Comparison of ENCODE assay signal across 10 cellular contexts in genomic region chr3:14428087-14429067, GRCh38. TPM values are rescaled to one million over a fixed set of nuclear protein-coding genes. Genes with fewer than 3 reads are reported as not detected.
DNase-seq lines count a peak whose midpoint lies in the region; ATAC-seq and TF ChIP-seq lines count a peak whose summit lies in the region.
"Had no signal": no experiment of that assay in that cellular context is flagged by ENCODE, and none has a peak within 500 bp of the region (broad histone marks: within the 10 kb centered on the region; RNA-seq: fewer than 3 reads in every experiment).

No MANE protein-coding gene starts in this region.

- no peak overlapping the region for H2BK12ac ChIP-seq in H9 (ENCODE audit: insufficient read length, low read depth, low read length)
- H2BK12ac ChIP-seq in mesenchymal stem cell (ENCODE audit: low read length in 2 of 2): no peak overlapping the region

- no peaks in the 10 kb centered on the region; the same call in 1 of the 2 replicates for H3K27me3 Mint-ChIP-seq in H9 (ENCODE audit: low read depth)
- H3K27me3 Mint-ChIP-seq in activated T-cell treated with anti-CD3 and anti-CD28 coated beads, Interleukin-2, amount 50 U/mL, for 72 hours (ENCODE audit: low read depth): no peaks in the 10 kb centered on the region

- no peak for ATAC-seq in activated T-cell treated with anti-CD3 and anti-CD28 coated beads, Interleukin-2, amount 50 U/mL, for 72 hours (replicated peaks in 1 of 2)
- ATAC-seq in gastroesophageal sphincter: no peak
- ATAC-seq in HG03095 (IDR thresholded peaks at IDR 0.05; ENCODE audit: unreplicated experiment): no peak
- ATAC-seq: activated CD4-positive, CD25-positive, alpha-beta regulatory T cell treated with anti-CD3 and anti-CD28 coated beads, Interleukin-2, amount 50 U/mL, for 24 hours had no signal

- H3K56ac ChIP-seq in H9 (ENCODE audit: insufficient read length, low read depth, low read length): no peak overlapping the region

- no peak for TF ChIP-seq CTCF in H9 (conservative IDR thresholded peaks at IDR 0.05)
- no peak for TF ChIP-seq CTCF in gastroesophageal sphincter (IDR thresholded peaks at IDR 0.05)
- no peak for TF ChIP-seq CTCF in tibial nerve (IDR thresholded peaks at IDR 0.05)

- no peak overlapping the region for H3K4me3 ChIP-seq in BLaER1 treated with 17β-estradiol and CSF1 and Interleukin-3, amounts not matched to agents 10 nM and 100 nM
- H3K4me3 ChIP-seq in mesenchymal stem cell (ENCODE audit: insufficient read depth in 1 of 2, low read depth in 1 of 2, low read length in 2 of 2) (no peak overlapping the region), gastroesophageal sphincter (no peak overlapping the region), tibial nerve (no peak overlapping the region)

- peaks cover 3% of the 10 kb centered on the region for H3K23me2 ChIP-seq in H9 (ENCODE audit: insufficient read length, low read depth, low read length, poor library complexity, severe bottlenecking)

- H2BK20ac ChIP-seq in H9 (ENCODE audit: low read depth, low read length, poor library complexity, severe bottlenecking): no peak overlapping the region

- H4K20me1 ChIP-seq in BLaER1 treated with 17β-estradiol and CSF1 and Interleukin-3, amounts not matched to agents 10 nM and 100 nM: peaks cover 0 to 96% (median 93%) of the 10 kb centered on the region in 11 experiments; a peak in 19 of 22 replicates
- no peaks in the 10 kb centered on the region for H4K20me1 ChIP-seq in H9 (ENCODE audit: control insufficient read depth, insufficient read depth, insufficient read length)

- H3K27ac ChIP-seq in BLaER1 treated with 17β-estradiol and CSF1 and Interleukin-3, amounts not matched to agents 10 nM and 100 nM: peak overlapping the region in 4 of 11 experiments; percentile 19 to 51 (median 36); a peak in 5 of 22 replicates
- no peak overlapping the region for H3K27ac ChIP-seq in H9 (ENCODE audit: insufficient read length, low read depth, low read length)
- H3K27ac ChIP-seq in mesenchymal stem cell (ENCODE audit: low read length, poor library complexity, severe bottlenecking): no peak overlapping the region
- H3K27ac ChIP-seq in gastroesophageal sphincter: peak overlapping the region in 1 of 4 donors; percentile 24
- H3K27ac ChIP-seq in tibial nerve: peak overlapping the region in 1 of 4 donors; percentile 4

- H2AFZ ChIP-seq in H9 (ENCODE audit: low read length): no peak overlapping the region
- no peak overlapping the region for H2AFZ ChIP-seq in mesenchymal stem cell (ENCODE audit: low read depth, low read length)

- no peak overlapping the region for H3K4me3 Mint-ChIP-seq in H9
- H3K4me3 Mint-ChIP-seq in activated T-cell treated with anti-CD3 and anti-CD28 coated beads, Interleukin-2, amount 50 U/mL, for 72 hours: peak overlapping the region; percentile 11 to 20

- H2BK120ac ChIP-seq in H9 (ENCODE audit: low read depth, low read length, poor library complexity, severe bottlenecking) (no peak overlapping the region), mesenchymal stem cell (ENCODE audit: low read depth, low read length) (no peak overlapping the region)

- no peak overlapping the region for H4K5ac ChIP-seq in H9 (ENCODE audit: insufficient read length, low read depth, low read length)

- H2AK5ac ChIP-seq in H9 (ENCODE audit: insufficient read length, low read length) (no peak overlapping the region), mesenchymal stem cell (ENCODE audit: low read length, severe bottlenecking) (no peak overlapping the region)

- no peaks in the 10 kb centered on the region for H3K27me3 ChIP-seq in BLaER1 treated with 17β-estradiol and CSF1 and Interleukin-3, amounts not matched to agents 10 nM and 100 nM
- no peaks in the 10 kb centered on the region for H3K27me3 ChIP-seq in H9 (ENCODE audit: insufficient read depth, low read length)
- H3K27me3 ChIP-seq in mesenchymal stem cell (ENCODE audit: control insufficient read depth in 1 of 2, insufficient read depth in 1 of 2, low read length in 2 of 2): no peaks in the 10 kb centered on the region
- no peaks in the 10 kb centered on the region for H3K27me3 ChIP-seq in gastroesophageal sphincter
- H3K27me3 ChIP-seq in tibial nerve: no peaks in the 10 kb centered on the region

- no peak overlapping the region for H3K23ac ChIP-seq in H9 (ENCODE audit: insufficient read length, low read depth, low read length)
- no peak overlapping the region for H3K23ac ChIP-seq in mesenchymal stem cell (ENCODE audit: low read length in 2 of 2)

- TF ChIP-seq POLR2A in gastroesophageal sphincter (IDR thresholded peaks at IDR 0.05) (no peak), tibial nerve (IDR thresholded peaks at IDR 0.05) (no peak)

- peaks cover 0 to 21% (median 2%) of the 10 kb centered on the region in 11 experiments; a peak in 10 of 22 replicates for H3K36me3 ChIP-seq in BLaER1 treated with 17β-estradiol and CSF1 and Interleukin-3, amounts not matched to agents 10 nM and 100 nM
- H3K36me3 ChIP-seq in mesenchymal stem cell (ENCODE audit: control insufficient read depth in 1 of 2, insufficient read depth in 2 of 2, low read depth in 1 of 2, low read length in 2 of 2): peaks cover 5 to 79% of the 10 kb centered on the region in 2 experiments
- H3K36me3 ChIP-seq in gastroesophageal sphincter: no peaks in the 10 kb centered on the region
- no peaks in the 10 kb centered on the region for H3K36me3 ChIP-seq in tibial nerve

- whole genome bisulfite sequencing in H9 (ENCODE audit: extremely low coverage, insufficient read length, low lambda C conversion rate): no CpG with 5 or more reads among the region's 8 CpGs
- 96% methylated on average over 8 of the region's 8 CpGs for WGBS in mesenchymal stem cell
- WGBS in gastroesophageal sphincter (ENCODE audit: low coverage in 1 of 2), 2 donors: 60% methylated on average over 1 of the region's 8 CpGs; no CpG with 5 or more reads in 1 of the 2 donors
- WGBS in tibial nerve, 2 donors: 80 to 88% methylated on average over 4 to 8 of the region's 8 CpGs

- H3K9me3 Mint-ChIP-seq in H9: no peaks in the 10 kb centered on the region
- H3K9me3 Mint-ChIP-seq in activated T-cell treated with anti-CD3 and anti-CD28 coated beads, Interleukin-2, amount 50 U/mL, for 72 hours: no peaks in the 10 kb centered on the region

- H2BK5ac ChIP-seq in H9 (ENCODE audit: insufficient read length, low read length): no peak overlapping the region
- no peak overlapping the region for H2BK5ac ChIP-seq in mesenchymal stem cell (ENCODE audit: low read depth, low read length, poor library complexity, severe bottlenecking)

- H3K27ac Mint-ChIP-seq in H9: peak overlapping the region in 2 of 3 experiments; percentile 61 to 64; a peak in 3 of 7 replicates
- H3K27ac Mint-ChIP-seq in activated T-cell treated with anti-CD3 and anti-CD28 coated beads, Interleukin-2, amount 50 U/mL, for 72 hours: peak overlapping the region; percentile 82

- H3K9me3 ChIP-seq in BLaER1 treated with 17β-estradiol and CSF1 and Interleukin-3, amounts not matched to agents 10 nM and 100 nM (replicated peaks in 1 of 11): no peaks in the 10 kb centered on the region
- H3K9me3 ChIP-seq in H9 (ENCODE audit: control insufficient read depth, low read depth, low read length): no peaks in the 10 kb centered on the region
- H3K9me3 ChIP-seq in mesenchymal stem cell (ENCODE audit: control insufficient read depth, low read length): no peaks in the 10 kb centered on the region
- no peaks in the 10 kb centered on the region for H3K9me3 ChIP-seq in gastroesophageal sphincter
- H3K9me3 ChIP-seq in tibial nerve: no peaks in the 10 kb centered on the region

- H3K79me2 ChIP-seq in H9 (ENCODE audit: insufficient read depth, low read length): peaks cover 5% of the 10 kb centered on the region; the same call in 1 of the 2 replicates

- H4K8ac ChIP-seq in H9 (replicated peaks; ENCODE audit: insufficient read length, low read depth, low read length): no peak overlapping the region
- H4K8ac ChIP-seq in mesenchymal stem cell (ENCODE audit: low read length): peak overlapping the region; percentile 31

- DNase-seq in H9: no peak
- peak; percentile 30 to 44 for DNase-seq in activated T-cell treated with anti-CD3 and anti-CD28 coated beads, Interleukin-2, amount 50 U/mL, for 72 hours
- no peak for DNase-seq in mesenchymal stem cell
- DNase-seq in tibial nerve (ENCODE audit: low spot score in 2 of 2): no peak
- DNase-seq in dermis blood vessel endothelial cell: no peak
- DNase-seq: NCI-H2227 treated with DMSO at 0.1 percent for 48 hours had no signal

- no peak overlapping the region for H3T11ph ChIP-seq in H9 (ENCODE audit: low read length)

- H3K36me3 Mint-ChIP-seq in H9 (ENCODE audit: insufficient read depth in 1 of 3, low read depth in 3 of 3): peaks cover 2 to 4% (median 3%) of the 10 kb centered on the region in 3 experiments; a peak in 3 of 7 replicates
- H3K36me3 Mint-ChIP-seq in activated T-cell treated with anti-CD3 and anti-CD28 coated beads, Interleukin-2, amount 50 U/mL, for 72 hours (ENCODE audit: insufficient read depth in 2 of 2): no peaks in the 10 kb centered on the region

- peaks cover 47 to 48% of the 10 kb centered on the region in 2 experiments for H3K4me1 Mint-ChIP-seq in H9
- peaks cover 97% of the 10 kb centered on the region for H3K4me1 Mint-ChIP-seq in activated T-cell treated with anti-CD3 and anti-CD28 coated beads, Interleukin-2, amount 50 U/mL, for 72 hours (ENCODE audit: low read depth)

- no peak overlapping the region for H2BK15ac ChIP-seq in H9 (ENCODE audit: low read depth, low read length)
- peak overlapping the region; percentile 6 for H2BK15ac ChIP-seq in mesenchymal stem cell (ENCODE audit: low read depth, poor library complexity, severe bottlenecking)

- H3K4ac ChIP-seq in H9 (ENCODE audit: low read depth, low read length): no peak overlapping the region
- H3K4ac ChIP-seq in mesenchymal stem cell (ENCODE audit: low read depth in 1 of 2, low read length in 2 of 2): peak overlapping the region in 1 of 2 experiments; percentile 13

- H3K79me1 ChIP-seq in H9 (ENCODE audit: insufficient read depth, low read depth, low read length, poor library complexity, severe bottlenecking) (peaks cover 14% of the 10 kb centered on the region), mesenchymal stem cell (replicated peaks; ENCODE audit: low read length, poor library complexity, severe bottlenecking) (peaks cover 36% of the 10 kb centered on the region)

- H4K91ac ChIP-seq in H9 (ENCODE audit: insufficient read length, low read depth, low read length): no peak overlapping the region
- peak overlapping the region; percentile 34 for H4K91ac ChIP-seq in mesenchymal stem cell (ENCODE audit: low read length)

- H3K9ac ChIP-seq in BLaER1 treated with 17β-estradiol and CSF1 and Interleukin-3, amounts not matched to agents 10 nM and 100 nM: peak overlapping the region in 3 of 11 experiments; percentile 7 to 36 (median 29); a peak in 3 of 22 replicates
- H3K9ac ChIP-seq in H9 (ENCODE audit: extremely low read depth, insufficient read length, low read length): no peak overlapping the region
- no peak overlapping the region for H3K9ac ChIP-seq in mesenchymal stem cell (ENCODE audit: low read length)

- peaks cover 89 to 98% (median 95%) of the 10 kb centered on the region in 10 experiments for H3K4me1 ChIP-seq in BLaER1 treated with 17β-estradiol and CSF1 and Interleukin-3, amounts not matched to agents 10 nM and 100 nM
- H3K4me1 ChIP-seq in H9 (ENCODE audit: insufficient read depth, low read length) (peaks cover 6% of the 10 kb centered on the region; the same call in 1 of the 2 replicates), mesenchymal stem cell (ENCODE audit: control insufficient read depth, insufficient read depth, low read depth, low read length) (peaks cover 57% of the 10 kb centered on the region), gastroesophageal sphincter (peaks cover 0 to 84% (median 16%) of the 10 kb centered on the region in 3 donors), tibial nerve (peaks cover 0 to 58% (median 32%) of the 10 kb centered on the region in 4 donors)

- H3K4me2 ChIP-seq in BLaER1 treated with 17β-estradiol and CSF1 and Interleukin-3, amounts not matched to agents 10 nM and 100 nM: peak overlapping the region in 8 of 11 experiments; percentile 3 to 99 (median 57); a peak in 13 of 22 replicates
- H3K4me2 ChIP-seq in H9 (ENCODE audit: insufficient read depth, insufficient read length, low read length): no peak overlapping the region
- no peak overlapping the region for H3K4me2 ChIP-seq in mesenchymal stem cell (ENCODE audit: low read length, poor library complexity, severe bottlenecking)

- no peak for TF ChIP-seq EP300 in gastroesophageal sphincter (IDR thresholded peaks at IDR 0.05)
- TF ChIP-seq EP300 in tibial nerve (IDR thresholded peaks at IDR 0.05): no peak

- H3K14ac ChIP-seq in H9 (ENCODE audit: insufficient read depth, low read length) (no peak overlapping the region; the same call in 1 of the 2 replicates), mesenchymal stem cell (ENCODE audit: low read length in 2 of 2) (no peak overlapping the region)

- no peak overlapping the region for H3K18ac ChIP-seq in H9 (ENCODE audit: insufficient read length, low read depth, low read length)
- H3K18ac ChIP-seq in mesenchymal stem cell (ENCODE audit: low read depth in 1 of 2, low read length in 2 of 2): peak overlapping the region in 1 of 2 experiments; percentile 48

RNA-seq across cellular contexts. Expression of gene SLC6A6, which starts 26.0 kb away (rescaled TPM):
- 70.8 and 72.6 TPM in 2 replicates for total RNA-seq in H9 (2021)
- total RNA-seq in activated T-cell treated with anti-CD3 and anti-CD28 coated beads, Interleukin-2, amount 50 U/mL, for 72 hours: 10 to 100 TPM; 35.4 to 39.2 TPM
- polyA plus RNA-seq in mesenchymal stem cell (2013, experiment 1 of 2): 34.8 TPM
- 33.8 TPM for polyA plus RNA-seq in mesenchymal stem cell (2013, experiment 2 of 2)
- 10 to 100 TPM; 15.4 to 37.6 (median 20.9) TPM for total RNA-seq in gastroesophageal sphincter
- total RNA-seq in tibial nerve: 10 to 100 TPM; 11.8 to 24.9 (median 13.5) TPM
- total RNA-seq in dermis blood vessel endothelial cell: 10.9 and 28.6 TPM in 2 replicates

Comparison
In these comparisons a context has a peak if more than half of its experiments do, and no peak if none do; other contexts are left out.
1. H3K4me2 ChIP-seq: peak in BLaER1 treated with 17β-estradiol and CSF1 and Interleukin-3, amounts not matched to agents 10 nM and 100 nM (8 of 11); none in H9 (single experiment) and mesenchymal stem cell (single experiment).
2. DNase-seq: peak in activated T-cell treated with anti-CD3 and anti-CD28 coated beads, Interleukin-2, amount 50 U/mL, for 72 hours (2 of 2); none in H9 (single experiment), mesenchymal stem cell (single experiment), tibial nerve (0 of 2) and dermis blood vessel endothelial cell (single experiment).
3. H3K4me3 Mint-ChIP-seq: peak in activated T-cell treated with anti-CD3 and anti-CD28 coated beads, Interleukin-2, amount 50 U/mL, for 72 hours (2 of 2); none in H9 (0 of 2).